10 cellular contexts compared by ENCODE assay signal in genomic region chr5:172832383-172833315, GRCh38. TPM values are rescaled to one million over a fixed set of nuclear protein-coding genes. Genes with fewer than 3 reads are reported as not detected.
DNase-seq lines count a peak whose midpoint lies in the region; ATAC-seq and TF ChIP-seq lines count a peak whose summit lies in the region.
"Had no signal": no experiment of that assay in that cellular context is flagged by ENCODE, and none has a peak within 500 bp of the region (broad histone marks: within the 10 kb centered on the region; RNA-seq: fewer than 3 reads in every experiment).

No MANE protein-coding gene starts in this region.

- ATAC-seq in heart left ventricle (no peak), Right ventricle myocardium superior (ENCODE audit: poor library complexity) (no peak), body of pancreas (no peak), HG02610 (IDR thresholded peaks at IDR 0.05; ENCODE audit: unreplicated experiment) (no peak)
- ATAC-seq in naive thymus-derived CD8-positive, alpha-beta T cell, result no peak

- no peaks in the 10 kb centered on the region for H3K27me3 Mint-ChIP-seq in naive thymus-derived CD8-positive, alpha-beta T cell

- TF ChIP-seq POLR2A in heart left ventricle (IDR thresholded peaks at IDR 0.05) (no peak), body of pancreas (IDR thresholded peaks at IDR 0.05) (no peak), uterus (IDR thresholded peaks at IDR 0.05) (no peak)

- POLR2A ChIA-PET in naive thymus-derived CD8-positive, alpha-beta T cell (lab: Charles Lee), result interaction anchor here (0.6 to 8.2 kb wide), 3 partner anchors 19 to 61 kb away, joined by 3 to 110 read pairs (median 3); partner anchors contain the start of gene DUSP1

- H3K4me1 ChIP-seq in heart left ventricle (peaks cover 3 to 60% (median 22%) of the 10 kb centered on the region in 12 donors), body of pancreas (peaks cover 39% of the 10 kb centered on the region), uterus (peaks cover 0 to 7% of the 10 kb centered on the region in 2 donors)

- intact Hi-C loops in heart left ventricle (cut with DNase I) (loop anchor here in 3 of 10 donors (5.0 to 10.0 kb wide), 3 partner anchors 58 to 118 kb away; partner anchors contain the start of gene DUSP1 (in 1 of the 3)), Right ventricle myocardium superior (cut with DNase I) (loop anchor here (10.0 kb wide), 2 partner anchors 118 to 288 kb away; no protein-coding TSS in a partner anchor), body of pancreas (cut with DNase I) (no loop called here), uterus (cut with DNase I; ENCODE audit: low total_unique reads) (no loop called here)

- H3K9me3 ChIP-seq in heart left ventricle (no peaks in the 10 kb centered on the region), body of pancreas (no peaks in the 10 kb centered on the region), uterus (no peaks in the 10 kb centered on the region)
- H3K9me3 ChIP-seq: SJSA1 had no signal

- no peaks in the 10 kb centered on the region for H3K27me3 ChIP-seq in heart left ventricle
- H3K27me3 ChIP-seq in body of pancreas, result no peaks in the 10 kb centered on the region
- H3K27me3 ChIP-seq in uterus, result no peaks in the 10 kb centered on the region
- H3K27me3 ChIP-seq: SJSA1 had no signal

- H3K27ac ChIP-seq in heart left ventricle (peak overlapping the region in 8 of 12 donors; percentile 77 to 91 (median 88)), body of pancreas (peak overlapping the region; percentile 86 to 97 (median 88)), uterus (peak overlapping the region; percentile 81 to 88)

- H3K4me1 Mint-ChIP-seq in naive thymus-derived CD8-positive, alpha-beta T cell, result peaks cover 16 to 40% (median 34%) of the 10 kb centered on the region in 4 donors

- H3K36me3 ChIP-seq in heart left ventricle, result peaks cover 0 to 4% (median 0%) of the 10 kb centered on the region in 9 donors
- no peaks in the 10 kb centered on the region for H3K36me3 ChIP-seq in body of pancreas (replicated peaks in 1 of 2; ENCODE audit: insufficient read depth in 1 of 2, low read depth in 2 of 2)
- H3K36me3 ChIP-seq in uterus, result no peaks in the 10 kb centered on the region

- 67 to 77% (median 72%) methylated on average over 13 to 14 of the region's 14 CpGs for WGBS in heart left ventricle, 4 donors
- 70 to 71% methylated on average over 13 to 14 of the region's 14 CpGs for WGBS in body of pancreas, 2 donors

- H3K9me3 Mint-ChIP-seq in naive thymus-derived CD8-positive, alpha-beta T cell, result no peaks in the 10 kb centered on the region

- peak overlapping the region in 9 of 10 donors; percentile 79 to 94 (median 84) for H3K4me3 Mint-ChIP-seq in naive thymus-derived CD8-positive, alpha-beta T cell

- TF ChIP-seq CTCF in heart left ventricle (IDR thresholded peaks at IDR 0.05) (no peak), body of pancreas (IDR thresholded peaks at IDR 0.05) (no peak), uterus (IDR thresholded peaks at IDR 0.05) (no peak)

- no peak overlapping the region for H3K4me3 ChIP-seq in heart left ventricle
- H3K4me3 ChIP-seq in body of pancreas, result no peak overlapping the region
- H3K4me3 ChIP-seq in uterus, result no peak overlapping the region

- DNase-seq in heart left ventricle, result no peak
- no peak for DNase-seq in Right ventricle myocardium superior
- DNase-seq in body of pancreas, result no peak
- no peak for DNase-seq in naive thymus-derived CD8-positive, alpha-beta T cell
- no peak for DNase-seq in uterus
- no peak for DNase-seq in AG20443 (ENCODE audit: low spot score)
- no peak for DNase-seq in hypothalamus (lab: John Stamatoyannopoulos, UW)
- DNase-seq: NCI-H1930 had no signal

- no peaks in the 10 kb centered on the region for H3K36me3 Mint-ChIP-seq in naive thymus-derived CD8-positive, alpha-beta T cell

- peak overlapping the region; percentile 75 to 97 (median 90) for H3K27ac Mint-ChIP-seq in naive thymus-derived CD8-positive, alpha-beta T cell

RNA-seq across cellular contexts. Expression of gene ERGIC1, which starts 1.4 kb away (rescaled TPM):
- total RNA-seq in heart left ventricle, result 100 to 1,000 TPM in 1 of 9 donors, 10 to 100 TPM in 8; 67.0 to 109 (median 84.9) TPM
- 100 to 1,000 TPM in 1 of 2 donors, 10 to 100 TPM in 1; 66.6 to 115 TPM for polyA plus RNA-seq in heart left ventricle
- total RNA-seq in Right ventricle myocardium superior, result 75.5 TPM
- 10 to 100 TPM; 46.5 to 93.1 TPM for total RNA-seq in body of pancreas
- 10 to 100 TPM; 68.0 to 74.4 TPM for total RNA-seq in naive thymus-derived CD8-positive, alpha-beta T cell
- 10 to 100 TPM; 18.4 to 23.8 (median 21.5) TPM for polyA plus RNA-seq in naive thymus-derived CD8-positive, alpha-beta T cell
- total RNA-seq in uterus, result 100 to 1,000 TPM in 1 of 4 donors, 10 to 100 TPM in 3; 34.8 to 130 (median 67.7) TPM
